ENCODE assay signal across 20 cellular contexts in genomic region chrX:519741-520140, GRCh38.
DNase-seq lines count a peak whose midpoint lies in the region; ATAC-seq and TF ChIP-seq lines count a peak whose summit lies in the region.
"Had no signal": no experiment of that assay in that cellular context is flagged by ENCODE, and none has a peak within 500 bp of the region (broad histone marks: within the 10 kb centered on the region; RNA-seq: fewer than 3 reads in every experiment).

No MANE protein-coding gene starts in this region.

- POLR2A ChIA-PET in RWPE1 (lab: Yijun Ruan, JAX; ENCODE audit: low non-redundant PET): no interaction called here

- WGBS in trophoblast cell (ENCODE audit: extremely low coverage, insufficient coverage, insufficient read length): no CpG with 5 or more reads among the region's 9 CpGs

- no peak overlapping the region for H4K8ac ChIP-seq in trophoblast cell (ENCODE audit: low read depth, low read length)

- intact Hi-C loops in natural killer cell (cut with micrococcal nuclease) (no loop called here), sciatic nerve (cut with DNase I) (no loop called here)

- H3K18ac ChIP-seq in trophoblast cell (ENCODE audit: low read length): no peak overlapping the region

- no peaks in the 10 kb centered on the region for H3K27me3 ChIP-seq in trophoblast cell (ENCODE audit: insufficient read depth, low read length)

- ATAC-seq in natural killer cell: no peak
- ATAC-seq in sciatic nerve: no peak
- ATAC-seq: GM12878, T-cell had no signal

- peak overlapping the region; percentile 56 for H3K4me2 ChIP-seq in trophoblast cell (ENCODE audit: low read length)

- H2AK5ac ChIP-seq in trophoblast cell (ENCODE audit: low read length): no peak overlapping the region

- no peak overlapping the region for H4K91ac ChIP-seq in trophoblast cell (ENCODE audit: low read depth, low read length)

- H3K23ac ChIP-seq in trophoblast cell (ENCODE audit: low read length): no peak overlapping the region

- H3K4me3 ChIP-seq in AG10803 (ENCODE audit: low read length): no peak overlapping the region
- no peak overlapping the region for H3K4me3 ChIP-seq in trophoblast cell (ENCODE audit: low read depth, low read length)
- H3K4me3 ChIP-seq: GM12878 had no signal

- no peak overlapping the region for H4K12ac ChIP-seq in trophoblast cell (ENCODE audit: low read depth, low read length)

- peaks cover 0 to 3% of the 10 kb centered on the region in 2 experiments for H3K4me1 ChIP-seq in trophoblast cell (ENCODE audit: control insufficient read depth in 1 of 2, insufficient read depth in 2 of 2, low read length in 2 of 2)

- H2BK120ac ChIP-seq in trophoblast cell (ENCODE audit: insufficient read depth, low read length, poor library complexity): no peak overlapping the region

- no peak overlapping the region for H2BK12ac ChIP-seq in trophoblast cell (ENCODE audit: low read length)

- CTCF ChIA-PET in RWPE1 (lab: Yijun Ruan, JAX): no interaction called here

- no peak overlapping the region for H3K9ac ChIP-seq in trophoblast cell (ENCODE audit: low read length)

- no peak overlapping the region for H3K14ac ChIP-seq in trophoblast cell (ENCODE audit: low read length)

- H2BK5ac ChIP-seq in trophoblast cell (ENCODE audit: low read depth, low read length, poor library complexity): no peak overlapping the region

- DNase-seq in AG10803 (ENCODE audit: low read depth) (peak; percentile 36), HFFc6 (no peak), glutamatergic neuron (no peak), trophoblast cell (no peak), RWPE1 (ENCODE audit: low spot score) (no peak), natural killer cell (no peak), sciatic nerve (ENCODE audit: low spot score) (no peak)
- DNase-seq: CD4-positive, CD25-positive, alpha-beta regulatory T cell; GOT3; KG1; NCI-H1092 treated with DMSO at 0.1 percent for 48 hours; NCI-H1436 treated with DMSO at 0.1 percent for 48 hours; NCI-H1930; NCI-H345; NCI-H524; NCI-H774; NK-92 treated with Interleukin-12 subunit alpha and Interleukin-12 subunit beta, amount 100 ng/mL, for 24 hours; T-cell had no signal

- TF ChIP-seq CTCF in AG10803 (conservative IDR thresholded peaks at IDR 0.05; ENCODE audit: low read length) (no peak), HFFc6 (IDR thresholded peaks at IDR 0.05) (no peak), glutamatergic neuron (IDR thresholded peaks at IDR 0.05; ENCODE audit: partially characterized antibody, unreplicated experiment) (no peak), RWPE1 (conservative IDR thresholded peaks at IDR 0.05; ENCODE audit: low read depth) (no peak), natural killer cell (IDR thresholded peaks at IDR 0.05) (no peak)

- H3K27ac Mint-ChIP-seq in HFFc6 (peak overlapping the region; percentile 42), glutamatergic neuron (ENCODE audit: unreplicated experiment) (peak overlapping the region; percentile 84), natural killer cell (no peak overlapping the region)
- H3K27ac Mint-ChIP-seq: B cell; CD4-positive, CD25-positive, alpha-beta regulatory T cell; T-cell had no signal

- H3K27ac ChIP-seq in trophoblast cell (ENCODE audit: low read depth, low read length): no peak overlapping the region
- H3K27ac ChIP-seq in RWPE1: no peak overlapping the region

- H3K79me1 ChIP-seq in trophoblast cell (ENCODE audit: low read length): no peaks in the 10 kb centered on the region

- H3K9me3 ChIP-seq in trophoblast cell (ENCODE audit: insufficient read depth, low read depth, low read length): peaks cover 2% of the 10 kb centered on the region

- H3K36me3 Mint-ChIP-seq in HFFc6 (ENCODE audit: low read depth) (no peaks in the 10 kb centered on the region), glutamatergic neuron (ENCODE audit: unreplicated experiment) (no peaks in the 10 kb centered on the region), natural killer cell (no peaks in the 10 kb centered on the region)
- H3K36me3 Mint-ChIP-seq: CD4-positive, CD25-positive, alpha-beta regulatory T cell; T-cell had no signal

- H3K9me3 Mint-ChIP-seq in HFFc6: peaks cover 8% of the 10 kb centered on the region; the same call in 1 of the 2 replicates
- H3K9me3 Mint-ChIP-seq in glutamatergic neuron (ENCODE audit: unreplicated experiment): peaks cover 15% of the 10 kb centered on the region
- peaks cover 10 to 17% of the 10 kb centered on the region in 2 donors for H3K9me3 Mint-ChIP-seq in natural killer cell

- H3K4me1 Mint-ChIP-seq in HFFc6 (ENCODE audit: low read depth) (peaks cover 38% of the 10 kb centered on the region), glutamatergic neuron (ENCODE audit: low read depth, unreplicated experiment) (peaks cover 9% of the 10 kb centered on the region), natural killer cell (peaks cover 0 to 4% of the 10 kb centered on the region in 2 donors)
- H3K4me1 Mint-ChIP-seq: B cell; CD4-positive, CD25-positive, alpha-beta regulatory T cell had no signal

- no peaks in the 10 kb centered on the region for H3K36me3 ChIP-seq in trophoblast cell (ENCODE audit: control insufficient read depth in 1 of 2, insufficient read depth in 2 of 2, low read length in 2 of 2)

- peaks cover 7% of the 10 kb centered on the region for H3K27me3 Mint-ChIP-seq in HFFc6 (ENCODE audit: insufficient read depth)
- peaks cover 13% of the 10 kb centered on the region for H3K27me3 Mint-ChIP-seq in glutamatergic neuron (ENCODE audit: unreplicated experiment)
- H3K27me3 Mint-ChIP-seq in natural killer cell (ENCODE audit: low read depth in 2 of 2): no peaks in the 10 kb centered on the region
- H3K27me3 Mint-ChIP-seq: B cell; CD4-positive, CD25-positive, alpha-beta regulatory T cell had no signal

- H2AFZ ChIP-seq in trophoblast cell (ENCODE audit: insufficient read depth, low read length, poor library complexity): no peak overlapping the region

- no peak overlapping the region for H3K4ac ChIP-seq in trophoblast cell (ENCODE audit: low read depth, low read length)

- H3K4me3 Mint-ChIP-seq in HFFc6 (peak overlapping the region; percentile 73), glutamatergic neuron (ENCODE audit: unreplicated experiment) (no peak overlapping the region), natural killer cell (no peak overlapping the region)
- H3K4me3 Mint-ChIP-seq: B cell; CD4-positive, CD25-positive, alpha-beta regulatory T cell; T-cell had no signal

- H3K79me2 ChIP-seq in trophoblast cell (ENCODE audit: control insufficient read depth, insufficient read depth, low read length, poor library complexity): no peaks in the 10 kb centered on the region

Comparison
In these comparisons a context has a peak if more than half of its experiments do, and no peak if none do; other contexts are left out.
1. H3K27ac Mint-ChIP-seq: peak in HFFc6 (single experiment) and glutamatergic neuron (single experiment); none in natural killer cell (0 of 2).